Comparison of ENCODE assay signal across 12 cellular contexts in genomic region chr1:31583082-31583994, GRCh38. TPM values are rescaled to one million over a fixed set of nuclear protein-coding genes. Genes with fewer than 3 reads are reported as not detected.
DNase-seq lines count a peak whose midpoint lies in the region; ATAC-seq and TF ChIP-seq lines count a peak whose summit lies in the region.
"Had no signal": no experiment of that assay in that cellular context is flagged by ENCODE, and none has a peak within 500 bp of the region (broad histone marks: within the 10 kb centered on the region; RNA-seq: fewer than 3 reads in every experiment).

No MANE protein-coding gene starts in this region.

- H3K4me1 Mint-ChIP-seq in activated T-helper 1 cell treated with anti-CD3 and anti-CD28 coated beads, Interleukin-12 subunit alpha, Interleukin-12 subunit beta, Interleukin-2, Interleukin-4 antibody, amounts not matched to agents 30 ng/mL and 10 ng/mL and 1 ng/mL, durations not matched to agents 14 hours and 24 hours and 36 hours (ENCODE audit: low read depth): no peaks in the 10 kb centered on the region
- H3K4me1 Mint-ChIP-seq: activated CD4-positive, alpha-beta T cell treated with anti-CD3 and anti-CD28 coated beads, Interleukin-2, amount 10 ng/mL, durations not matched to agents 24 days and 14 days had no signal

- peak overlapping the region in 2 of 10 experiments; percentile 20 to 25; a peak in 2 of 20 replicates for H3K4me3 ChIP-seq in BLaER1 treated with 17β-estradiol and CSF1 and Interleukin-3, amounts not matched to agents 10 nM and 100 nM
- H3K4me3 ChIP-seq in psoas muscle: peak overlapping the region; percentile 18

- no peaks in the 10 kb centered on the region for H3K36me3 ChIP-seq in BLaER1 treated with 17β-estradiol and CSF1 and Interleukin-3, amounts not matched to agents 10 nM and 100 nM
- peaks cover 0 to 7% of the 10 kb centered on the region in 2 donors for H3K36me3 ChIP-seq in psoas muscle (ENCODE audit: insufficient read depth in 1 of 2, low read depth in 1 of 2)

- H3K4me2 ChIP-seq in BLaER1 treated with 17β-estradiol and CSF1 and Interleukin-3, amounts not matched to agents 10 nM and 100 nM: peak overlapping the region; percentile 70 to 98 (median 78)

- peaks cover 36 to 93% (median 79%) of the 10 kb centered on the region in 10 experiments for H3K4me1 ChIP-seq in BLaER1 treated with 17β-estradiol and CSF1 and Interleukin-3, amounts not matched to agents 10 nM and 100 nM
- H3K4me1 ChIP-seq in psoas muscle: peaks cover 30% of the 10 kb centered on the region

- H4K20me1 ChIP-seq in BLaER1 treated with 17β-estradiol and CSF1 and Interleukin-3, amounts not matched to agents 10 nM and 100 nM: peaks cover 0 to 9% (median 0%) of the 10 kb centered on the region in 11 experiments; a peak in 1 of 22 replicates

- H3K27me3 Mint-ChIP-seq in activated T-helper 1 cell treated with anti-CD3 and anti-CD28 coated beads, Interleukin-12 subunit alpha, Interleukin-12 subunit beta, Interleukin-2, Interleukin-4 antibody, amounts not matched to agents 30 ng/mL and 10 ng/mL and 1 ng/mL, durations not matched to agents 14 hours and 24 hours and 36 hours (ENCODE audit: insufficient read depth): peaks cover 4% of the 10 kb centered on the region

- no peak overlapping the region for H3K27ac Mint-ChIP-seq in activated T-helper 1 cell treated with anti-CD3 and anti-CD28 coated beads, Interleukin-12 subunit alpha, Interleukin-12 subunit beta, Interleukin-2, Interleukin-4 antibody, amounts not matched to agents 30 ng/mL and 10 ng/mL and 1 ng/mL, durations not matched to agents 14 hours and 24 hours and 36 hours
- H3K27ac Mint-ChIP-seq: activated CD4-positive, alpha-beta T cell treated with anti-CD3 and anti-CD28 coated beads, Interleukin-2, amount 10 ng/mL, durations not matched to agents 24 days and 14 days; progenitor cell of endocrine pancreas had no signal

- H3K9ac ChIP-seq in BLaER1 treated with 17β-estradiol and CSF1 and Interleukin-3, amounts not matched to agents 10 nM and 100 nM: peak overlapping the region in 8 of 11 experiments; percentile 13 to 68 (median 34); a peak in 15 of 22 replicates

- no peak overlapping the region for H3K4me3 Mint-ChIP-seq in activated T-helper 1 cell treated with anti-CD3 and anti-CD28 coated beads, Interleukin-12 subunit alpha, Interleukin-12 subunit beta, Interleukin-2, Interleukin-4 antibody, amounts not matched to agents 30 ng/mL and 10 ng/mL and 1 ng/mL, durations not matched to agents 14 hours and 24 hours and 36 hours
- H3K4me3 Mint-ChIP-seq: activated CD4-positive, alpha-beta T cell treated with anti-CD3 and anti-CD28 coated beads, Interleukin-2, amount 10 ng/mL, durations not matched to agents 24 days and 14 days had no signal

- H3K27me3 ChIP-seq in BLaER1 treated with 17β-estradiol and CSF1 and Interleukin-3, amounts not matched to agents 10 nM and 100 nM: peaks cover 2 to 19% (median 11%) of the 10 kb centered on the region in 11 experiments; a peak in 19 of 22 replicates
- H3K27me3 ChIP-seq in psoas muscle (ENCODE audit: insufficient read depth in 3 of 3, low read length in 2 of 3): peaks cover 0 to 2% (median 2%) of the 10 kb centered on the region in 3 donors

- peak overlapping the region in 8 of 11 experiments; percentile 17 to 70 (median 47); a peak in 14 of 22 replicates for H3K27ac ChIP-seq in BLaER1 treated with 17β-estradiol and CSF1 and Interleukin-3, amounts not matched to agents 10 nM and 100 nM
- H3K27ac ChIP-seq in cingulate gyrus (ENCODE audit: low read depth, low read length) (peak overlapping the region; percentile 29), psoas muscle (peak overlapping the region; percentile 55)

- no peak for TF ChIP-seq CTCF in psoas muscle (IDR thresholded peaks at IDR 0.05)

- no peaks in the 10 kb centered on the region for H3K36me3 Mint-ChIP-seq in activated T-helper 1 cell treated with anti-CD3 and anti-CD28 coated beads, Interleukin-12 subunit alpha, Interleukin-12 subunit beta, Interleukin-2, Interleukin-4 antibody, amounts not matched to agents 30 ng/mL and 10 ng/mL and 1 ng/mL, durations not matched to agents 14 hours and 24 hours and 36 hours (ENCODE audit: low read depth)

- WGBS in psoas muscle, 3 donors: 51 to 67% (median 54%) methylated on average over 16 of the region's 16 CpGs

- H3K9me3 ChIP-seq in BLaER1 treated with 17β-estradiol and CSF1 and Interleukin-3, amounts not matched to agents 10 nM and 100 nM (replicated peaks in 1 of 11): no peaks in the 10 kb centered on the region
- no peaks in the 10 kb centered on the region for H3K9me3 ChIP-seq in psoas muscle

- peak; percentile 40 for DNase-seq in left lobe of liver (ENCODE audit: low spot score)
- no peak for DNase-seq in psoas muscle
- no peak for DNase-seq in C1 segment of cervical spinal cord (lab: John Stamatoyannopoulos, UW)
- DNase-seq in SIG-M5 (lab: John Stamatoyannopoulos, UW): no peak
- DNase-seq in NCI-H1105 treated with DMSO at 0.1 percent for 48 hours (lab: John Stamatoyannopoulos, UW): no peak
- DNase-seq in activated T-helper 1 cell treated with anti-CD3 and anti-CD28 coated beads, Interleukin-12 subunit alpha, Interleukin-12 subunit beta, Interleukin-2, Interleukin-4 antibody, amounts not matched to agents 30 ng/mL and 10 ng/mL and 1 ng/mL, durations not matched to agents 14 hours and 24 hours and 36 hours (ENCODE audit: low spot score): no peak
- DNase-seq: activated CD4-positive, alpha-beta T cell treated with anti-CD3 and anti-CD28 coated beads, Interleukin-2, amount 10 ng/mL, durations not matched to agents 24 days and 14 days; DND-41 had no signal

- no peaks in the 10 kb centered on the region for H3K9me3 Mint-ChIP-seq in activated T-helper 1 cell treated with anti-CD3 and anti-CD28 coated beads, Interleukin-12 subunit alpha, Interleukin-12 subunit beta, Interleukin-2, Interleukin-4 antibody, amounts not matched to agents 30 ng/mL and 10 ng/mL and 1 ng/mL, durations not matched to agents 14 hours and 24 hours and 36 hours
- H3K9me3 Mint-ChIP-seq: activated CD4-positive, alpha-beta T cell treated with anti-CD3 and anti-CD28 coated beads, Interleukin-2, amount 10 ng/mL, durations not matched to agents 24 days and 14 days had no signal

- intact Hi-C loops in psoas muscle (cut with DNase I): no loop called here
- intact Hi-C loops in activated T-helper 1 cell treated with anti-CD3 and anti-CD28 coated beads, Interleukin-12 subunit alpha, Interleukin-12 subunit beta, Interleukin-2, Interleukin-4 antibody, amounts not matched to agents 30 ng/mL and 10 ng/mL and 1 ng/mL, durations not matched to agents 14 hours and 24 hours and 36 hours (cut with micrococcal nuclease): no loop called here

- ATAC-seq in left lobe of liver (no peak), psoas muscle (peak in 1 of 4 donors; percentile 15)

RNA-seq across cellular contexts. Expression of gene TINAGL1, which starts 7.0 kb away (rescaled TPM):
- total RNA-seq in left lobe of liver: 12.0 TPM
- total RNA-seq in psoas muscle: 10 to 100 TPM; 28.5 to 59.6 (median 47.3) TPM
- 10 to 100 TPM; 46.7 to 59.3 (median 57.4) TPM for polyA plus RNA-seq in psoas muscle
- not detected in 2 replicates for total RNA-seq in activated T-helper 1 cell treated with anti-CD3 and anti-CD28 coated beads, Interleukin-12 subunit alpha, Interleukin-12 subunit beta, Interleukin-2, Interleukin-4 antibody, amounts not matched to agents 30 ng/mL and 10 ng/mL and 1 ng/mL, durations not matched to agents 14 hours and 24 hours and 36 hours
- total RNA-seq: activated CD4-positive, alpha-beta T cell treated with anti-CD3 and anti-CD28 coated beads, Interleukin-2, amount 10 ng/mL, durations not matched to agents 24 days and 14 days had no signal

RNA-seq across cellular contexts. Expression of gene HCRTR1, which starts 34.2 kb away (rescaled TPM):
- not detected for total RNA-seq in left lobe of liver
- 1 to 10 TPM in 1 of 4 donors, under 1 TPM in 2, not detected in 1; 0.18 to 1.2 (median 0.42) TPM for total RNA-seq in psoas muscle
- polyA plus RNA-seq in psoas muscle: under 1 TPM; 0.12 to 0.51 (median 0.27) TPM
- total RNA-seq in activated T-helper 1 cell treated with anti-CD3 and anti-CD28 coated beads, Interleukin-12 subunit alpha, Interleukin-12 subunit beta, Interleukin-2, Interleukin-4 antibody, amounts not matched to agents 30 ng/mL and 10 ng/mL and 1 ng/mL, durations not matched to agents 14 hours and 24 hours and 36 hours: not detected in 2 replicates
- total RNA-seq: activated CD4-positive, alpha-beta T cell treated with anti-CD3 and anti-CD28 coated beads, Interleukin-2, amount 10 ng/mL, durations not matched to agents 24 days and 14 days; progenitor cell of endocrine pancreas had no signal
- polyA plus RNA-seq: keratinocyte had no signal

Comparison
In these comparisons a context has a peak if more than half of its experiments do, and no peak if none do; other contexts are left out.
1. RNA of gene TINAGL1, which starts 7.0 kb away (total RNA-seq): 28.5 to 59.6 TPM in psoas muscle and 12.0 TPM in left lobe of liver (single experiment); not detected in activated T-helper 1 cell treated with anti-CD3 and anti-CD28 coated beads, Interleukin-12 subunit alpha, Interleukin-12 subunit beta, Interleukin-2, Interleukin-4 antibody, amounts not matched to agents 30 ng/mL and 10 ng/mL and 1 ng/mL, durations not matched to agents 14 hours and 24 hours and 36 hours; every median in the first group is over 10 times any median in the second.
2. Peak in every context shown above with its lines, with median percentiles within 50 percentile points of each other: H3K27ac ChIP-seq.